9 cellular contexts compared by ENCODE assay signal in genomic region chr2:161273038-161273760, GRCh38. TPM values are rescaled to one million over a fixed set of nuclear protein-coding genes. Genes with fewer than 3 reads are reported as not detected.
DNase-seq lines count a peak whose midpoint lies in the region; ATAC-seq and TF ChIP-seq lines count a peak whose summit lies in the region.
"Had no signal": no experiment of that assay in that cellular context is flagged by ENCODE, and none has a peak within 500 bp of the region (broad histone marks: within the 10 kb centered on the region; RNA-seq: fewer than 3 reads in every experiment).

No MANE protein-coding gene starts in this region.

- peak; percentile 92 for ATAC-seq in GM19395 (IDR thresholded peaks at IDR 0.05; ENCODE audit: unreplicated experiment)
- ATAC-seq in HG03469 (IDR thresholded peaks at IDR 0.05; ENCODE audit: unreplicated experiment): peak; percentile 69
- ATAC-seq in body of pancreas: no peak
- peak; percentile 60 for ATAC-seq in left lung

- 35 to 39% methylated on average over 5 of the region's 5 CpGs for WGBS in body of pancreas, 2 donors

- H3K4me3 ChIP-seq in body of pancreas: no peak overlapping the region
- H3K4me3 ChIP-seq in left lung: no peak overlapping the region
- no peak overlapping the region for H3K4me3 ChIP-seq in vagina
- H3K4me3 ChIP-seq: BLaER1 treated with 17β-estradiol and CSF1 and Interleukin-3, amounts not matched to agents 10 nM and 100 nM had no signal

- TF ChIP-seq CTCF in body of pancreas (IDR thresholded peaks at IDR 0.05): peak; percentile 39 to 75 (median 67)
- peak; percentile 71 to 77 for TF ChIP-seq CTCF in left lung (IDR thresholded peaks at IDR 0.05)
- TF ChIP-seq CTCF in vagina (IDR thresholded peaks at IDR 0.05): peak; percentile 25 to 42 (median 40)

- H3K4me1 ChIP-seq in body of pancreas: no peaks in the 10 kb centered on the region
- no peaks in the 10 kb centered on the region for H3K4me1 ChIP-seq in left lung
- H3K4me1 ChIP-seq in vagina: no peaks in the 10 kb centered on the region
- H3K4me1 ChIP-seq: BLaER1 treated with 17β-estradiol and CSF1 and Interleukin-3, amounts not matched to agents 10 nM and 100 nM had no signal

- H3K36me3 ChIP-seq in body of pancreas (replicated peaks in 1 of 2; ENCODE audit: insufficient read depth in 1 of 2, low read depth in 2 of 2) (no peaks in the 10 kb centered on the region), left lung (no peaks in the 10 kb centered on the region), vagina (no peaks in the 10 kb centered on the region)
- H3K36me3 ChIP-seq: BLaER1 treated with 17β-estradiol and CSF1 and Interleukin-3, amounts not matched to agents 10 nM and 100 nM had no signal

- H3K27ac ChIP-seq in body of pancreas (no peak overlapping the region), left lung (no peak overlapping the region), vagina (no peak overlapping the region)
- H3K27ac ChIP-seq: BLaER1 treated with 17β-estradiol and CSF1 and Interleukin-3, amounts not matched to agents 10 nM and 100 nM had no signal

- H3K9me3 ChIP-seq in body of pancreas (no peaks in the 10 kb centered on the region), left lung (no peaks in the 10 kb centered on the region), vagina (no peaks in the 10 kb centered on the region)
- H3K9me3 ChIP-seq: BLaER1 treated with 17β-estradiol and CSF1 and Interleukin-3, amounts not matched to agents 10 nM and 100 nM had no signal

- H3K27me3 ChIP-seq in body of pancreas (no peaks in the 10 kb centered on the region), left lung (no peaks in the 10 kb centered on the region), vagina (no peaks in the 10 kb centered on the region)
- H3K27me3 ChIP-seq: BLaER1 treated with 17β-estradiol and CSF1 and Interleukin-3, amounts not matched to agents 10 nM and 100 nM had no signal

- intact Hi-C loops in body of pancreas (cut with DNase I): loop anchor here (10.0 kb wide), 1 partner anchor 48 kb away; no protein-coding TSS in a partner anchor
- intact Hi-C loops in left lung (cut with DNase I): no loop called here
- intact Hi-C loops in vagina (cut with DNase I): no loop called here

- TF ChIP-seq POLR2A in body of pancreas (IDR thresholded peaks at IDR 0.05) (no peak), vagina (IDR thresholded peaks at IDR 0.05) (no peak)

- DNase-seq in NCI-H510A treated with DMSO at 0.1 percent for 48 hours (lab: John Stamatoyannopoulos, UW): peak; percentile 41
- no peak for DNase-seq in NCI-H510A (lab: John Stamatoyannopoulos, UW)
- peak; percentile 55 for DNase-seq in NCI-H69 (lab: John Stamatoyannopoulos, UW)
- DNase-seq in body of pancreas: peak in 2 of 4 donors; percentile 21 to 49
- DNase-seq in left lung: no peak
- DNase-seq in vagina (ENCODE audit: extremely low spot score in 2 of 2): no peak

RNA-seq across cellular contexts. Expression of gene PSMD14, which starts 35.0 kb away (rescaled TPM):
- total RNA-seq in body of pancreas (10 to 100 TPM in 1 of 2 donors, 1 to 10 TPM in 1; 6.6 to 26.2 TPM), left lung (10 to 100 TPM; 40.7 to 64.3 TPM), vagina (34.4 TPM)

Comparison
In these comparisons a context has a peak if more than half of its experiments do, and no peak if none do; other contexts are left out.
1. DNase-seq: peak in NCI-H510A treated with DMSO at 0.1 percent for 48 hours (single experiment) and NCI-H69 (single experiment); none in NCI-H510A (single experiment), left lung (0 of 2) and vagina (0 of 2).
2. Peak in every context shown above with its lines, with median percentiles within 50 percentile points of each other: CTCF ChIP-seq.